9 cellular contexts compared by ENCODE assay signal in genomic region chr1:202159534-202160371, GRCh38. TPM values are rescaled to one million over a fixed set of nuclear protein-coding genes. Genes with fewer than 3 reads are reported as not detected.
A peak's percentile ranks its signal among the peaks of the same experiment; 100 is the strongest.
DNase-seq lines count a peak whose midpoint lies in the region; ATAC-seq and TF ChIP-seq lines count a peak whose summit lies in the region.
"Had no signal": no experiment of that assay in that cellular context is flagged by ENCODE, and none has a peak within 500 bp of the region (broad histone marks: within the 10 kb centered on the region; RNA-seq: fewer than 3 reads in every experiment).

No MANE protein-coding gene starts in this region.

- POLR2A ChIA-PET in activated CD4-positive, alpha-beta memory T cell treated with anti-CD3 and anti-CD28 coated beads for 36 hours (lab: Charles Lee) = interaction anchor here (0.9 to 5.6 kb wide), 4 partner anchors 14 to 189 kb away, joined by 3 to 57 read pairs (median 4); partner anchors contain the start of genes ARL8A, PPP1R12B and RNPEP

- intact Hi-C loops in activated CD4-positive, alpha-beta memory T cell treated with anti-CD3 and anti-CD28 coated beads for 36 hours (cut with micrococcal nuclease) = loop anchor here (1.0 to 10.0 kb wide), 4 partner anchors 14 to 725 kb away; partner anchors contain the start of genes PCAT6, RABIF and TIMM17A

- peaks cover 8% of the 10 kb centered on the region for H3K27me3 ChIP-seq in mucosa of stomach (ENCODE audit: control insufficient read depth, insufficient read depth, low read length)
- H3K27me3 ChIP-seq: SJSA1 had no signal

- CTCF ChIA-PET in activated CD4-positive, alpha-beta memory T cell treated with anti-CD3 and anti-CD28 coated beads for 36 hours (lab: Charles Lee) = interaction anchor here (0.6 to 5.0 kb wide), 15 partner anchors 8 to 264 kb away, joined by 3 to 50 read pairs (median 6); partner anchors contain the start of genes LGR6 and UBE2T

- peaks cover 77% of the 10 kb centered on the region for H3K4me1 Mint-ChIP-seq in activated CD4-positive, alpha-beta memory T cell treated with anti-CD3 and anti-CD28 coated beads for 36 hours (ENCODE audit: low read depth)

- no peaks in the 10 kb centered on the region for H3K36me3 ChIP-seq in mucosa of stomach (ENCODE audit: control insufficient read depth, insufficient read depth, low read length)
- H3K36me3 ChIP-seq: SJSA1 had no signal

- no peak overlapping the region for H3K27ac ChIP-seq in 22Rv1
- H3K27ac ChIP-seq: SJSA1 had no signal

- H3K27me3 Mint-ChIP-seq in activated CD4-positive, alpha-beta memory T cell treated with anti-CD3 and anti-CD28 coated beads for 36 hours = no peaks in the 10 kb centered on the region

- no peak for ATAC-seq in GM18873 (IDR thresholded peaks at IDR 0.05; ENCODE audit: low FRiP score, unreplicated experiment)
- ATAC-seq in HG03108 (IDR thresholded peaks at IDR 0.05; ENCODE audit: unreplicated experiment) = no peak

- TF ChIP-seq CTCF in 22Rv1 (IDR thresholded peaks at IDR 0.05) = 0 out of 2 replicates have a peak, but pooled peaks have one; percentile 11

- peak overlapping the region; percentile 97 for H3K27ac Mint-ChIP-seq in activated CD4-positive, alpha-beta memory T cell treated with anti-CD3 and anti-CD28 coated beads for 36 hours

- H3K9me3 Mint-ChIP-seq in activated CD4-positive, alpha-beta memory T cell treated with anti-CD3 and anti-CD28 coated beads for 36 hours = no peaks in the 10 kb centered on the region

- no peak overlapping the region for H3K4me3 ChIP-seq in mucosa of stomach (ENCODE audit: low read length)
- H3K4me3 ChIP-seq: SJSA1 had no signal

- H3K9me3 ChIP-seq in mucosa of stomach (ENCODE audit: control insufficient read depth, low read length) = no peaks in the 10 kb centered on the region
- H3K9me3 ChIP-seq: SJSA1 had no signal

- DNase-seq in HUDEP-2 (lab: John Stamatoyannopoulos, UW; ENCODE audit: unreplicated experiment in 76 of 76) = peak in 62 of 76 experiments; percentile 13 to 82 (median 59)
- DNase-seq in activated CD4-positive, alpha-beta memory T cell treated with anti-CD3 and anti-CD28 coated beads for 36 hours = peak; percentile 85
- DNase-seq in NCI-H146 (lab: John Stamatoyannopoulos, UW) = no peak
- DNase-seq in effector CD4-positive, alpha-beta T cell = no peak

- H3K36me3 Mint-ChIP-seq in activated CD4-positive, alpha-beta memory T cell treated with anti-CD3 and anti-CD28 coated beads for 36 hours = peaks cover 45% of the 10 kb centered on the region

- H3K9ac ChIP-seq in mucosa of stomach (ENCODE audit: low read length) = peak overlapping the region; percentile 64

- peak overlapping the region; percentile 89 for H3K4me3 Mint-ChIP-seq in activated CD4-positive, alpha-beta memory T cell treated with anti-CD3 and anti-CD28 coated beads for 36 hours

- H3K4me1 ChIP-seq in mucosa of stomach (ENCODE audit: control insufficient read depth, insufficient read depth, low read length) = peaks cover 11% of the 10 kb centered on the region

RNA-seq across cellular contexts. Expression of gene PTPN7, which starts 0.6 kb away (rescaled TPM):
- total RNA-seq in activated CD4-positive, alpha-beta memory T cell treated with anti-CD3 and anti-CD28 coated beads for 36 hours = 100 to 1,000 TPM; 197 to 199 TPM
- total RNA-seq: SJSA1 had no signal

RNA-seq across cellular contexts. Expression of gene ARL8A, which starts 15.2 kb away (rescaled TPM):
- total RNA-seq in activated CD4-positive, alpha-beta memory T cell treated with anti-CD3 and anti-CD28 coated beads for 36 hours = 10 to 100 TPM; 38.2 to 40.4 TPM

RNA-seq across cellular contexts. Expression of gene LGR6, which starts 33.8 kb away (rescaled TPM):
- total RNA-seq in activated CD4-positive, alpha-beta memory T cell treated with anti-CD3 and anti-CD28 coated beads for 36 hours = under 1 TPM; 0.05 to 0.10 TPM
- total RNA-seq: SJSA1 had no signal

RNA-seq across cellular contexts. Expression of gene GPR37L1, which starts 37.0 kb away (rescaled TPM):
- not detected for total RNA-seq in activated CD4-positive, alpha-beta memory T cell treated with anti-CD3 and anti-CD28 coated beads for 36 hours

Comparison
In these comparisons a context has a peak if more than half of its experiments do, and no peak if none do; other contexts are left out.
1. DNase-seq: peak in HUDEP-2 (62 of 76) and activated CD4-positive, alpha-beta memory T cell treated with anti-CD3 and anti-CD28 coated beads for 36 hours (single experiment); none in NCI-H146 (single experiment) and effector CD4-positive, alpha-beta T cell (single experiment).